Comparison of ENCODE assay signal across 19 cellular contexts in the genomic region with DNA sequence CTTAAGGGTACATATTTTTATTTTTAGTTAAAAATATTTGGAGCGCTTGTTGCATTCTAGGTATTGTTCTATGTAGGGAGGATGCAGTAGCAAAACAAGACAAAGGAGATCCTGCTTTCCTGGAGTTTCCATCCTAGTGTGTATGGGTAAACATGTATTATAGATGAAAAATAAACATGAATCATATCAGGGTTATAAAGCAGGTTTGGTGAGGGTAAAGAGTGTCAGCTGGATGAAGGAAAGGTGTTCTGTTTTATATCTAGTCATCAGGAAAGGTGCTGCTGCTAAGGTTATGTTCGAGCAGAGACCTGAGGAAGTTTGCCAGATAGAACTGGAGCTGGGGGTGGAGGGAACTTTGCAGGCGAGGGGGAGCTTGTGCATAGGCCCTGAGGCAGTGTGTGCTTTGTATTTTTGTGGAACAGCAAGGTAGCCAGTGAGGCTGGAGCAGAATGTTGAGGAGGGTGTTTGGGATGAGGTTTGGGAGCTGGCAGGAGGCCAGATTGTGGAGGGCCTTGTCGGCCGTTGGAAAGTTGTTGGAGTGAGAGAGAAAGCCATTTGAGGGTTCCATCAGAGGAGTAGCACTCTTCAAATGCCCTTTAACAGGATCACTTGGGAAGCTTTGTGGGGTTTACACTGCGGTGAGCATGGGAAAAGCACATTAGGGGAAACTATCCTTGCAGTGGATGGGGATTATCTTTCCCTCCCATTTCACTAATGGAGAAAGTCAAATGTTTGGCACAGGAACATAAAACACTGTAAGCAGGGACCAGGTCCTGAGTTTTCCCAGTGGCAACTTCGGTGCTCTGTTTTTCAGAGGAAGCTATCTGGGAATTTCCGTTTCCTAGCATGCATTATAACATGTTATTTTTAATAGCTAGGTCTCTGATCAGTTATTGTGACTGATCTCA. TPM values are rescaled to one million over a fixed set of nuclear protein-coding genes. Genes with fewer than 3 reads are reported as not detected.
A peak's percentile ranks its signal among the peaks of the same experiment; 100 is the strongest.
DNase-seq lines count a peak whose midpoint lies in the region; ATAC-seq and TF ChIP-seq lines count a peak whose summit lies in the region.
"Had no signal": no experiment of that assay in that cellular context is flagged by ENCODE, and none has a peak within 500 bp of the region (broad histone marks: within the 10 kb centered on the region; RNA-seq: fewer than 3 reads in every experiment).

No MANE protein-coding gene starts in this region.

- H3K27ac Mint-ChIP-seq in CD4-positive, alpha-beta memory T cell: peak overlapping the region in 4 of 7 donors; percentile 27 to 74 (median 56)
- H3K27ac Mint-ChIP-seq in H9: peak overlapping the region; percentile 85 to 94 (median 91)
- peak overlapping the region; percentile 92 for H3K27ac Mint-ChIP-seq in WTC11
- H3K27ac Mint-ChIP-seq: activated CD8-positive, alpha-beta T cell treated with anti-CD3 and anti-CD28 coated beads for 36 hours; CD8-positive, alpha-beta T cell had no signal

- H3K79me1 ChIP-seq in H9 (ENCODE audit: insufficient read depth, low read depth, low read length, poor library complexity, severe bottlenecking): peaks cover 3% of the 10 kb centered on the region

- no peak overlapping the region for H3K4ac ChIP-seq in H9 (ENCODE audit: low read depth, low read length)

- H2BK120ac ChIP-seq in H9 (ENCODE audit: low read depth, low read length, poor library complexity, severe bottlenecking): no peak overlapping the region

- H3K79me2 ChIP-seq in H9 (ENCODE audit: insufficient read depth, low read length): peaks cover 18% of the 10 kb centered on the region; the same call in 1 of the 2 replicates

- peaks cover 3 to 4% of the 10 kb centered on the region in 2 donors for H3K36me3 Mint-ChIP-seq in CD4-positive, alpha-beta memory T cell
- H3K36me3 Mint-ChIP-seq in H9 (ENCODE audit: insufficient read depth in 1 of 3, low read depth in 3 of 3): peaks cover 0 to 4% (median 0%) of the 10 kb centered on the region in 3 experiments; a peak in 4 of 7 replicates
- no peaks in the 10 kb centered on the region for H3K36me3 Mint-ChIP-seq in WTC11
- H3K36me3 Mint-ChIP-seq: natural killer cell treated with Interleukin-12 subunit alpha and Interleukin-12 subunit beta and Interleukin-15 and Interleukin-18, amount 100 ng/mL, for 72 hours had no signal

- H3K14ac ChIP-seq in H9 (ENCODE audit: insufficient read depth, low read length): no peak overlapping the region

- no peak overlapping the region for H2AK5ac ChIP-seq in H9 (ENCODE audit: insufficient read length, low read length)

- peak overlapping the region in 2 of 8 donors; percentile 15 to 41 for H3K4me3 Mint-ChIP-seq in CD4-positive, alpha-beta memory T cell
- H3K4me3 Mint-ChIP-seq in H9 (no peak overlapping the region; a peak in 1 of 5 replicates), WTC11 (no peak overlapping the region)
- H3K4me3 Mint-ChIP-seq: activated CD8-positive, alpha-beta T cell treated with anti-CD3 and anti-CD28 coated beads for 36 hours; CD8-positive, alpha-beta T cell; natural killer cell treated with Interleukin-12 subunit alpha and Interleukin-12 subunit beta and Interleukin-15 and Interleukin-18, amount 100 ng/mL, for 72 hours had no signal

- TF ChIP-seq POLR2A in breast epithelium (IDR thresholded peaks at IDR 0.05): no peak

- no peak overlapping the region for H3K4me2 ChIP-seq in H9 (ENCODE audit: insufficient read depth, insufficient read length, low read length)

- no peak overlapping the region for H2BK20ac ChIP-seq in H9 (ENCODE audit: low read depth, low read length, poor library complexity, severe bottlenecking)

- no peak overlapping the region for H2BK12ac ChIP-seq in H9 (ENCODE audit: insufficient read length, low read depth, low read length)

- ATAC-seq in WTC11 (no peak), mucosa of descending colon (peak; percentile 62), HG02763 (IDR thresholded peaks at IDR 0.05; ENCODE audit: unreplicated experiment) (no peak)
- ATAC-seq: CD8-positive, alpha-beta T cell; left cardiac atrium; natural killer cell treated with Interleukin-12 subunit alpha and Interleukin-12 subunit beta and Interleukin-15 and Interleukin-18, amount 100 ng/mL, for 72 hours; sciatic nerve had no signal

- H3K4me3 ChIP-seq in CD4-positive, alpha-beta memory T cell (ENCODE audit: low read length in 2 of 2): no peak overlapping the region
- H3K4me3 ChIP-seq in mucosa of descending colon: no peak overlapping the region
- no peak overlapping the region for H3K4me3 ChIP-seq in breast epithelium
- H3K4me3 ChIP-seq: MG63 had no signal

- no peaks in the 10 kb centered on the region for H3K23me2 ChIP-seq in H9 (ENCODE audit: insufficient read length, low read depth, low read length, poor library complexity, severe bottlenecking)

- no peak overlapping the region for H4K8ac ChIP-seq in H9 (replicated peaks; ENCODE audit: insufficient read length, low read depth, low read length)

- peaks cover 3% of the 10 kb centered on the region for H3K36me3 ChIP-seq in CD4-positive, alpha-beta memory T cell (ENCODE audit: insufficient read depth, low read length)
- no peaks in the 10 kb centered on the region for H3K36me3 ChIP-seq in mucosa of descending colon (ENCODE audit: low read depth)
- H3K36me3 ChIP-seq in breast epithelium: no peaks in the 10 kb centered on the region
- H3K36me3 ChIP-seq: MG63 had no signal

- H3K4me1 Mint-ChIP-seq in CD4-positive, alpha-beta memory T cell: peaks cover 29 to 48% (median 38%) of the 10 kb centered on the region in 4 donors
- H3K4me1 Mint-ChIP-seq in H9 (peaks cover 26 to 38% of the 10 kb centered on the region in 2 experiments), WTC11 (peaks cover 50% of the 10 kb centered on the region)

- H2BK5ac ChIP-seq in H9 (ENCODE audit: insufficient read length, low read length): peak overlapping the region; percentile 32

- H4K20me1 ChIP-seq in H9 (ENCODE audit: control insufficient read depth, insufficient read depth, insufficient read length): no peaks in the 10 kb centered on the region

- H3K9ac ChIP-seq in H9 (ENCODE audit: extremely low read depth, insufficient read length, low read length): no peak overlapping the region

- no peak overlapping the region for H3K18ac ChIP-seq in H9 (ENCODE audit: insufficient read length, low read depth, low read length)

- H4K5ac ChIP-seq in H9 (ENCODE audit: insufficient read length, low read depth, low read length): no peak overlapping the region

- no peaks in the 10 kb centered on the region for H3K9me3 ChIP-seq in CD4-positive, alpha-beta memory T cell (ENCODE audit: control insufficient read depth in 1 of 2, low read length in 2 of 2)
- H3K9me3 ChIP-seq in H9 (ENCODE audit: control insufficient read depth, low read depth, low read length) (no peaks in the 10 kb centered on the region), mucosa of descending colon (no peaks in the 10 kb centered on the region), breast epithelium (no peaks in the 10 kb centered on the region)
- H3K9me3 ChIP-seq: MG63 had no signal

- H2BK15ac ChIP-seq in H9 (ENCODE audit: low read depth, low read length): no peak overlapping the region

- CTCF ChIA-PET in CD4-positive, alpha-beta memory T cell (lab: Charles Lee; ENCODE audit: partially characterized antibody): interaction anchor here (1.3 kb wide), 1 partner anchor 11 kb away, joined by 4 read pairs; no protein-coding TSS in a partner anchor
- CTCF ChIA-PET in WTC11 (lab: Charles Lee): interaction anchor here (1.0 to 1.5 kb wide), 3 partner anchors 10 to 48 kb away, joined by 3 to 6 read pairs (median 3); partner anchors contain the start of gene AFF1

- H3K4me1 ChIP-seq in CD4-positive, alpha-beta memory T cell (ENCODE audit: insufficient read depth, low read length): peaks cover 55% of the 10 kb centered on the region
- H3K4me1 ChIP-seq in H9 (ENCODE audit: insufficient read depth, low read length) (peaks cover 23% of the 10 kb centered on the region; the same call in 1 of the 2 replicates), mucosa of descending colon (ENCODE audit: low read depth) (peaks cover 27% of the 10 kb centered on the region), breast epithelium (peaks cover 0 to 11% of the 10 kb centered on the region in 2 donors)

- H2AFZ ChIP-seq in H9 (ENCODE audit: low read length): no peak overlapping the region

- H3K27me3 Mint-ChIP-seq in CD4-positive, alpha-beta memory T cell: no peaks in the 10 kb centered on the region
- H3K27me3 Mint-ChIP-seq in H9 (ENCODE audit: low read depth) (no peaks in the 10 kb centered on the region), WTC11 (ENCODE audit: low read depth) (no peaks in the 10 kb centered on the region)
- H3K27me3 Mint-ChIP-seq: activated CD8-positive, alpha-beta T cell treated with anti-CD3 and anti-CD28 coated beads for 36 hours; natural killer cell treated with Interleukin-12 subunit alpha and Interleukin-12 subunit beta and Interleukin-15 and Interleukin-18, amount 100 ng/mL, for 72 hours had no signal

- POLR2A ChIA-PET in CD4-positive, alpha-beta memory T cell (lab: Charles Lee; ENCODE audit: partially characterized antibody): interaction anchor here (1.5 kb wide), 1 partner anchor 36 kb away, joined by 6 read pairs; the partner anchor contains the start of gene AFF1
- POLR2A ChIA-PET in WTC11 (lab: Charles Lee): no interaction called here

- no peak overlapping the region for H3K23ac ChIP-seq in H9 (ENCODE audit: insufficient read length, low read depth, low read length)

- no peak overlapping the region for H3K56ac ChIP-seq in H9 (ENCODE audit: insufficient read length, low read depth, low read length)

- H4K91ac ChIP-seq in H9 (ENCODE audit: insufficient read length, low read depth, low read length): no peak overlapping the region

- H3T11ph ChIP-seq in H9 (ENCODE audit: low read length): no peak overlapping the region

- no CpG with 5 or more reads among the region's 8 CpGs for WGBS in H9 (ENCODE audit: extremely low coverage, insufficient read length, low lambda C conversion rate)

- H3K9me3 Mint-ChIP-seq in CD4-positive, alpha-beta memory T cell: no peaks in the 10 kb centered on the region
- no peaks in the 10 kb centered on the region for H3K9me3 Mint-ChIP-seq in H9
- H3K9me3 Mint-ChIP-seq in WTC11: no peaks in the 10 kb centered on the region
- H3K9me3 Mint-ChIP-seq: activated CD8-positive, alpha-beta T cell treated with anti-CD3 and anti-CD28 coated beads for 36 hours; CD8-positive, alpha-beta T cell; natural killer cell treated with Interleukin-12 subunit alpha and Interleukin-12 subunit beta and Interleukin-15 and Interleukin-18, amount 100 ng/mL, for 72 hours had no signal

- H3K27me3 ChIP-seq in CD4-positive, alpha-beta memory T cell (ENCODE audit: insufficient read depth, low read length): no peaks in the 10 kb centered on the region
- no peaks in the 10 kb centered on the region for H3K27me3 ChIP-seq in H9 (ENCODE audit: insufficient read depth, low read length)
- H3K27me3 ChIP-seq in breast epithelium: no peaks in the 10 kb centered on the region
- H3K27me3 ChIP-seq: MG63 had no signal

- no peak for TF ChIP-seq CTCF in H9 (conservative IDR thresholded peaks at IDR 0.05)
- no peak for TF ChIP-seq CTCF in WTC11 (IDR thresholded peaks at IDR 0.05)
- no peak for TF ChIP-seq CTCF in mucosa of descending colon (IDR thresholded peaks at IDR 0.05)
- no peak for TF ChIP-seq CTCF in breast epithelium (IDR thresholded peaks at IDR 0.05)

- H3K27ac ChIP-seq in CD4-positive, alpha-beta memory T cell (ENCODE audit: low read depth, low read length): no peak overlapping the region
- H3K27ac ChIP-seq in H9 (ENCODE audit: insufficient read length, low read depth, low read length): peak overlapping the region; percentile 25
- peak overlapping the region in 1 of 2 donors; percentile 52 for H3K27ac ChIP-seq in breast epithelium

- no peak for DNase-seq in CD4-positive, alpha-beta memory T cell
- DNase-seq in H9: no peak
- DNase-seq in WTC11 (ENCODE audit: low spot score): no peak
- no peak for DNase-seq in mucosa of descending colon
- no peak for DNase-seq in middle frontal gyrus (ENCODE audit: extremely low spot score, low spot score)
- DNase-seq in breast epithelium (ENCODE audit: low spot score in 2 of 2): no peak
- DNase-seq in NCI-H524 treated with DMSO at 0.1 percent for 48 hours (lab: John Stamatoyannopoulos, UW): no peak
- DNase-seq: activated CD8-positive, alpha-beta T cell treated with anti-CD3 and anti-CD28 coated beads for 36 hours; activated gamma-delta T cell treated with Interleukin-2 at 50 U/mL for 16 hours; CD8-positive, alpha-beta T cell; left cardiac atrium; MG63; NCI-H526 treated with DMSO at 0.1 percent for 48 hours; stimulated activated CD4-positive, alpha-beta T cell treated with anti-CD3 and anti-CD28 coated beads, Interleukin-4, amount 100 ng/mL, for 4 hours; stimulated activated naive CD4-positive, alpha-beta T cell; T-helper 9 cell had no signal

- intact Hi-C loops in CD4-positive, alpha-beta memory T cell (cut with micrococcal nuclease): no loop called here
- intact Hi-C loops in mucosa of descending colon (cut with DNase I, micrococcal nuclease) (no loop called here), breast epithelium (cut with DNase I; ENCODE audit: low total_unique reads) (no loop called here)

RNA-seq across cellular contexts. Expression of gene AFF1, which starts 35.9 kb away (rescaled TPM):
- total RNA-seq in CD4-positive, alpha-beta memory T cell: 100 to 1,000 TPM; 105 to 108 TPM
- 10 to 100 TPM; 13.6 to 27.6 TPM for polyA plus RNA-seq in CD4-positive, alpha-beta memory T cell
- 68.9 and 74.5 TPM in 2 replicates for total RNA-seq in H9 (2021)
- total RNA-seq in WTC11 (2021): 72.6 to 93.4 TPM (median 83.9 TPM) in 3 replicates
- total RNA-seq in mucosa of descending colon: 100 to 1,000 TPM in 2 of 3 donors, 10 to 100 TPM in 1; 84.0 to 150 (median 120) TPM
- 10 to 100 TPM; 67.2 to 80.5 (median 70.5) TPM for total RNA-seq in breast epithelium
